8 cellular contexts compared by ENCODE assay signal in genomic region chrX:9566150-9566621, GRCh38.
A peak's percentile ranks its signal among the peaks of the same experiment; 100 is the strongest.
DNase-seq lines count a peak whose midpoint lies in the region; ATAC-seq and TF ChIP-seq lines count a peak whose summit lies in the region.

No MANE protein-coding gene starts in this region.

- H3K4me1 ChIP-seq in ovary (ENCODE audit: insufficient read depth) = peaks cover 8% of the 10 kb centered on the region

- CTCF ChIA-PET in RWPE1 (lab: Yijun Ruan, JAX) = no interaction called here

- peak; percentile 80 for DNase-seq in H4 (ENCODE audit: low spot score)
- DNase-seq in RWPE1 (ENCODE audit: low spot score) = peak; percentile 39
- peak; percentile 27 for DNase-seq in epithelial cell of prostate (ENCODE audit: low read depth, low spot score)
- DNase-seq in ovary = peak; percentile 58 to 76 (median 70)
- no peak for DNase-seq in GOT3 (lab: John Stamatoyannopoulos, UW)
- no peak for DNase-seq in NCI-H345 treated with DMSO at 0.1 percent for 48 hours (lab: John Stamatoyannopoulos, UW; ENCODE audit: unreplicated experiment)
- DNase-seq in NCI-H2171 (lab: John Stamatoyannopoulos, UW) = no peak

- intact Hi-C loops in ovary (cut with DNase I) = no loop called here

- H3K27ac ChIP-seq in RWPE1 (peak overlapping the region; percentile 42; the same call in 1 of the 2 replicates), epithelial cell of prostate (no peak overlapping the region), ovary (no peak overlapping the region)

- WGBS in ovary, 3 donors = 32 to 38% (median 37%) methylated on average over 6 of the region's 6 CpGs

- H3K9me3 ChIP-seq in ovary = no peaks in the 10 kb centered on the region

- no peak for ATAC-seq in GM21717 (IDR thresholded peaks at IDR 0.05; ENCODE audit: unreplicated experiment)

- POLR2A ChIA-PET in RWPE1 (lab: Yijun Ruan, JAX; ENCODE audit: low non-redundant PET) = no interaction called here

- TF ChIP-seq EP300 in ovary (IDR thresholded peaks at IDR 0.05) = no peak

- no peak for TF ChIP-seq CTCF in RWPE1 (conservative IDR thresholded peaks at IDR 0.05; ENCODE audit: low read depth)
- TF ChIP-seq CTCF in ovary (IDR thresholded peaks at IDR 0.05) = no peak

- TF ChIP-seq POLR2A in ovary (IDR thresholded peaks at IDR 0.05) = no peak

- no peaks in the 10 kb centered on the region for H3K27me3 ChIP-seq in ovary

- H3K4me3 ChIP-seq in ovary = no peak overlapping the region

- no peaks in the 10 kb centered on the region for H3K36me3 ChIP-seq in ovary

Comparison
In these comparisons a context has a peak if more than half of its experiments do, and no peak if none do; other contexts are left out.
1. DNase-seq: peak in H4 (single experiment), RWPE1 (single experiment), epithelial cell of prostate (single experiment) and ovary (5 of 5); none in GOT3 (single experiment), NCI-H345 treated with DMSO at 0.1 percent for 48 hours (single experiment) and NCI-H2171 (single experiment).